8 cellular contexts compared by ENCODE assay signal in genomic region chr22:21000987-21001600, GRCh38. TPM values are rescaled to one million over a fixed set of nuclear protein-coding genes. Genes with fewer than 3 reads are reported as not detected.
DNase-seq lines count a peak whose midpoint lies in the region; ATAC-seq and TF ChIP-seq lines count a peak whose summit lies in the region.

No MANE protein-coding gene starts in this region.

- H3K36me3 Mint-ChIP-seq in MCF 10A (ENCODE audit: insufficient read depth, unreplicated experiment) = peaks cover 13% of the 10 kb centered on the region

- peak overlapping the region; percentile 55 to 91 for H3K4ac ChIP-seq in mesenchymal stem cell (ENCODE audit: low read depth in 1 of 2, low read length in 2 of 2)

- peaks cover 46 to 48% of the 10 kb centered on the region in 2 experiments for H3K36me3 ChIP-seq in mesenchymal stem cell (ENCODE audit: control insufficient read depth in 1 of 2, insufficient read depth in 2 of 2, low read depth in 1 of 2, low read length in 2 of 2)

- H3K27ac ChIP-seq in HL-60 (replicated peaks) (peak overlapping the region; percentile 97), mesenchymal stem cell (ENCODE audit: low read length, poor library complexity, severe bottlenecking) (peak overlapping the region; percentile 97)

- no peak for TF ChIP-seq CTCF in GM12875 (IDR thresholded peaks at IDR 0.05; ENCODE audit: borderline replicate concordance, insufficient read depth, low read depth, low read length)
- no peak for TF ChIP-seq CTCF in HL-60 (IDR thresholded peaks at IDR 0.05; ENCODE audit: insufficient read depth, low read length)
- no peak for TF ChIP-seq CTCF in MCF 10A (IDR thresholded peaks at IDR 0.05; ENCODE audit: unreplicated experiment)

- H3K23ac ChIP-seq in mesenchymal stem cell (ENCODE audit: low read length in 2 of 2) = peak overlapping the region; percentile 9 to 69

- intact Hi-C loops in MCF 10A (cut with micrococcal nuclease) = loop anchor here (5.0 kb wide), 1 partner anchor 114 kb away; no protein-coding TSS in a partner anchor

- H3K27ac Mint-ChIP-seq in MCF 10A (ENCODE audit: low read depth, unreplicated experiment) = peak overlapping the region; percentile 98

- peak overlapping the region in 1 of 2 experiments; percentile 68 for H3K14ac ChIP-seq in mesenchymal stem cell (ENCODE audit: low read length in 2 of 2)

- no TSS peak for BruUV-seq in MCF 10A (replicated peaks; lab: Mats Ljungman, UMichigan)

- peaks cover 10% of the 10 kb centered on the region for H3K4me1 Mint-ChIP-seq in MCF 10A (ENCODE audit: insufficient read depth, unreplicated experiment)

- CTCF ChIA-PET in MCF 10A (lab: Yijun Ruan, JAX) = interaction anchor here (0.8 to 1.4 kb wide), 3 partner anchors 19 to 116 kb away, joined by 3 to 5 read pairs (median 3); partner anchors contain the start of gene LZTR1

- H3K9me3 Mint-ChIP-seq in MCF 10A (ENCODE audit: unreplicated experiment) = no peaks in the 10 kb centered on the region

- peak overlapping the region; percentile 94 for H4K91ac ChIP-seq in mesenchymal stem cell (ENCODE audit: low read length)

- peak overlapping the region; percentile 87 for H2AFZ ChIP-seq in mesenchymal stem cell (ENCODE audit: low read depth, low read length)

- peak overlapping the region; percentile 98 for H4K8ac ChIP-seq in mesenchymal stem cell (ENCODE audit: low read length)

- H2BK15ac ChIP-seq in mesenchymal stem cell (ENCODE audit: low read depth, poor library complexity, severe bottlenecking) = peak overlapping the region; percentile 58

- H3K18ac ChIP-seq in mesenchymal stem cell (ENCODE audit: low read depth in 1 of 2, low read length in 2 of 2) = peak overlapping the region; percentile 66 to 94

- H3K9ac ChIP-seq in mesenchymal stem cell (ENCODE audit: low read length) = peak overlapping the region; percentile 99

- H2BK12ac ChIP-seq in mesenchymal stem cell (ENCODE audit: low read length in 2 of 2) = peak overlapping the region; percentile 21 to 46

- no peaks in the 10 kb centered on the region for H3K9me3 ChIP-seq in mesenchymal stem cell (ENCODE audit: control insufficient read depth, low read length)

- POLR2A ChIA-PET in MCF 10A (lab: Yijun Ruan, JAX) = interaction anchor here (0.5 to 2.5 kb wide), 10 partner anchors 10 to 646 kb away, joined by 3 to 18 read pairs (median 3); partner anchors contain the start of genes LRRC74B and LZTR1

- peak overlapping the region; percentile 87 for H3K4me3 Mint-ChIP-seq in MCF 10A (ENCODE audit: unreplicated experiment)

- no peak overlapping the region for H2BK5ac ChIP-seq in mesenchymal stem cell (ENCODE audit: low read depth, low read length, poor library complexity, severe bottlenecking)

- ATAC-seq in GM21515 (IDR thresholded peaks at IDR 0.05; ENCODE audit: unreplicated experiment) = no peak
- ATAC-seq in HG02623 (IDR thresholded peaks at IDR 0.05; ENCODE audit: unreplicated experiment) = no peak

- H3K4me1 ChIP-seq in mesenchymal stem cell (ENCODE audit: control insufficient read depth, insufficient read depth, low read depth, low read length) = peaks cover 34% of the 10 kb centered on the region

- no peaks in the 10 kb centered on the region for H3K27me3 Mint-ChIP-seq in MCF 10A (ENCODE audit: insufficient read depth, unreplicated experiment)

- H3K79me1 ChIP-seq in mesenchymal stem cell (replicated peaks; ENCODE audit: low read length, poor library complexity, severe bottlenecking) = peaks cover 36% of the 10 kb centered on the region

- H2BK120ac ChIP-seq in mesenchymal stem cell (ENCODE audit: low read depth, low read length) = no peak overlapping the region

- H3K4me2 ChIP-seq in mesenchymal stem cell (ENCODE audit: low read length, poor library complexity, severe bottlenecking) = peak overlapping the region; percentile 92

- DNase-seq in HL-60 (ENCODE audit: low read depth in 1 of 2, low spot score in 1 of 2) (no peak), MCF 10A (ENCODE audit: unreplicated experiment) (no peak), mesenchymal stem cell (peak; percentile 5), AG08395 (ENCODE audit: low spot score) (no peak), DMS53 (lab: John Stamatoyannopoulos, UW) (no peak)

- H2AK5ac ChIP-seq in mesenchymal stem cell (ENCODE audit: low read length, severe bottlenecking) = peak overlapping the region; percentile 54

- 19% methylated on average over 26 of the region's 26 CpGs for WGBS in mesenchymal stem cell

- H3K27me3 ChIP-seq in HL-60 (ENCODE audit: insufficient read depth, poor library complexity, severe bottlenecking) (no peaks in the 10 kb centered on the region), mesenchymal stem cell (ENCODE audit: control insufficient read depth in 1 of 2, insufficient read depth in 1 of 2, low read length in 2 of 2) (no peaks in the 10 kb centered on the region)

- H3K4me3 ChIP-seq in GM12875 (ENCODE audit: low read depth, low read length) (peak overlapping the region; percentile 78), HL-60 (replicated peaks; ENCODE audit: insufficient read depth, low read length) (peak overlapping the region; percentile 68), mesenchymal stem cell (ENCODE audit: insufficient read depth in 1 of 2, low read depth in 1 of 2, low read length in 2 of 2) (peak overlapping the region; percentile 70 to 90)

RNA-seq across cellular contexts. Expression of gene THAP7, which starts 0.8 kb away (rescaled TPM):
- total RNA-seq in MCF 10A (2022) = 20.6 and 24.9 TPM in 2 replicates
- 15.5 TPM for polyA plus RNA-seq in mesenchymal stem cell (2013, experiment 1 of 2)
- polyA plus RNA-seq in mesenchymal stem cell (2013, experiment 2 of 2) = 15.1 TPM

RNA-seq across cellular contexts. Expression of gene P2RX6, which starts 13.9 kb away (rescaled TPM):
- 0.19 and 0.22 TPM in 2 replicates for total RNA-seq in MCF 10A (2022)
- 1.6 TPM for polyA plus RNA-seq in mesenchymal stem cell (2013, experiment 1 of 2)
- polyA plus RNA-seq in mesenchymal stem cell (2013, experiment 2 of 2) = 1.5 TPM

RNA-seq across cellular contexts. Expression of gene LZTR1, which starts 19.0 kb away (rescaled TPM):
- 49.2 and 57.3 TPM in 2 replicates for total RNA-seq in MCF 10A (2022)
- polyA plus RNA-seq in mesenchymal stem cell (2013, experiment 1 of 2) = 32.0 TPM
- 29.6 TPM for polyA plus RNA-seq in mesenchymal stem cell (2013, experiment 2 of 2)

RNA-seq across cellular contexts. Expression of gene SLC7A4, which starts 31.3 kb away (rescaled TPM):
- total RNA-seq in MCF 10A (2022) = not detected in 2 replicates
- polyA plus RNA-seq in mesenchymal stem cell (2013, experiment 1 of 2) = 0.11 TPM
- 0.16 TPM for polyA plus RNA-seq in mesenchymal stem cell (2013, experiment 2 of 2)

RNA-seq across cellular contexts. Expression of gene AIFM3, which starts 34.0 kb away (rescaled TPM):
- 1.1 and 1.3 TPM in 2 replicates for total RNA-seq in MCF 10A (2022)
- 0.18 TPM for polyA plus RNA-seq in mesenchymal stem cell (2013, experiment 1 of 2)
- 0.08 TPM for polyA plus RNA-seq in mesenchymal stem cell (2013, experiment 2 of 2)
